1 cellular context compared by ENCODE assay signal in genomic region chr2:15569658-15570615, GRCh38.
TF ChIP-seq lines count a peak whose summit lies in the region.

No MANE protein-coding gene starts in this region.

TF ChIP-seq in GM23338, 12 proteins besides CTCF, POLR2A, EP300 and RAD21 (continued from another document):
- TF ChIP-seq, protein P1, sequence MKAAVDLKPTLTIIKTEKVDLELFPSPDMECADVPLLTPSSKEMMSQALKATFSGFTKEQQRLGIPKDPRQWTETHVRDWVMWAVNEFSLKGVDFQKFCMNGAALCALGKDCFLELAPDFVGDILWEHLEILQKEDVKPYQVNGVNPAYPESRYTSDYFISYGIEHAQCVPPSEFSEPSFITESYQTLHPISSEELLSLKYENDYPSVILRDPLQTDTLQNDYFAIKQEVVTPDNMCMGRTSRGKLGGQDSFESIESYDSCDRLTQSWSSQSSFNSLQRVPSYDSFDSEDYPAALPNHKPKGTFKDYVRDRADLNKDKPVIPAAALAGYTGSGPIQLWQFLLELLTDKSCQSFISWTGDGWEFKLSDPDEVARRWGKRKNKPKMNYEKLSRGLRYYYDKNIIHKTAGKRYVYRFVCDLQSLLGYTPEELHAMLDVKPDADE (IDR thresholded peaks at IDR 0.05): no peak
- TF ChIP-seq NANOG (IDR thresholded peaks at IDR 0.05; ENCODE audit: borderline replicate concordance) (no peak), ZNF114 (CRISPR knock-in tag; IDR thresholded peaks at IDR 0.05) (no peak), JUNB (IDR thresholded peaks at IDR 0.05; ENCODE audit: unreplicated experiment) (no peak), STAT1 (IDR thresholded peaks at IDR 0.05; ENCODE audit: unreplicated experiment) (no peak), ZNF331 (CRISPR knock-in tag; IDR thresholded peaks at IDR 0.05; ENCODE audit: low read depth) (no peak), POLR2AphosphoS5 (IDR thresholded peaks at IDR 0.05; ENCODE audit: low read depth) (no peak)
TF ChIP-seq in GM23338: peak in this region for 0.
